Comparison of ENCODE assay signal across 8 cellular contexts in genomic region chr20:3749689-3750639, GRCh38.
DNase-seq lines count a peak whose midpoint lies in the region; TF ChIP-seq lines count a peak whose summit lies in the region.

No MANE protein-coding gene starts in this region.

- H3K9ac ChIP-seq in iPS-18a (ENCODE audit: low read length): no peak overlapping the region

- peak; percentile 32 for TF ChIP-seq CTCF in GM10248 (IDR thresholded peaks at IDR 0.05; ENCODE audit: control extremely low read depth, extremely low read depth, low read depth, missing control alignments)

- CTCF ChIA-PET in GM10248 (lab: Yijun Ruan, JAX): interaction anchor here (1.1 to 4.3 kb wide), 6 partner anchors 9 to 322 kb away, joined by 3 to 21 read pairs (median 6); no protein-coding TSS in a partner anchor

- H3K9me3 ChIP-seq in iPS-18a (ENCODE audit: control insufficient read depth, low read depth, low read length): no peaks in the 10 kb centered on the region

- DNase-seq in GM10248 (ENCODE audit: extremely low spot score) (peak; percentile 72), NCI-H1105 treated with DMSO at 0.1 percent for 48 hours (lab: John Stamatoyannopoulos, UW) (peak; percentile 71), DMS114 treated with DMSO at 0.1 percent for 48 hours (lab: John Stamatoyannopoulos, UW; ENCODE audit: unreplicated experiment) (no peak), cerebellar nuclear complex (lab: John Stamatoyannopoulos, UW) (no peak), NCI-H774 (lab: John Stamatoyannopoulos, UW) (no peak)
- DNase-seq in activated naive CD4-positive, alpha-beta T cell treated with anti-CD3 and anti-CD28 coated beads, Interleukin-2, amount 50 U/mL, for 16 hours: peak; percentile 43
- DNase-seq in stimulated activated CD4-positive, alpha-beta T cell treated with anti-CD3 and anti-CD28 coated beads, Interleukin-4, amount 100 ng/mL, for 48 hours (ENCODE audit: low read depth in 2 of 2): peak; percentile 19 to 46

- H3K27ac ChIP-seq in iPS-18a (ENCODE audit: low read length): no peak overlapping the region

- peaks cover 8% of the 10 kb centered on the region for H3K4me1 ChIP-seq in iPS-18a (ENCODE audit: control insufficient read depth, low read depth, low read length)

- H3K36me3 ChIP-seq in iPS-18a (ENCODE audit: control insufficient read depth, low read depth, low read length): peaks cover 1% of the 10 kb centered on the region

- H3K4me3 ChIP-seq in iPS-18a (ENCODE audit: low read length): peak overlapping the region; percentile 49

- peaks cover 63% of the 10 kb centered on the region for H3K27me3 ChIP-seq in iPS-18a (ENCODE audit: control insufficient read depth, insufficient read depth, low read length)

- POLR2A ChIA-PET in GM10248 (lab: Yijun Ruan, JAX): no interaction called here

Comparison
In these comparisons a context has a peak if more than half of its experiments do, and no peak if none do; other contexts are left out.
1. DNase-seq: peak in GM10248 (single experiment), NCI-H1105 treated with DMSO at 0.1 percent for 48 hours (single experiment), activated naive CD4-positive, alpha-beta T cell treated with anti-CD3 and anti-CD28 coated beads, Interleukin-2, amount 50 U/mL, for 16 hours (single experiment) and stimulated activated CD4-positive, alpha-beta T cell treated with anti-CD3 and anti-CD28 coated beads, Interleukin-4, amount 100 ng/mL, for 48 hours (2 of 2); none in DMS114 treated with DMSO at 0.1 percent for 48 hours (single experiment), cerebellar nuclear complex (0 of 2) and NCI-H774 (single experiment).